In the genomic region with DNA sequence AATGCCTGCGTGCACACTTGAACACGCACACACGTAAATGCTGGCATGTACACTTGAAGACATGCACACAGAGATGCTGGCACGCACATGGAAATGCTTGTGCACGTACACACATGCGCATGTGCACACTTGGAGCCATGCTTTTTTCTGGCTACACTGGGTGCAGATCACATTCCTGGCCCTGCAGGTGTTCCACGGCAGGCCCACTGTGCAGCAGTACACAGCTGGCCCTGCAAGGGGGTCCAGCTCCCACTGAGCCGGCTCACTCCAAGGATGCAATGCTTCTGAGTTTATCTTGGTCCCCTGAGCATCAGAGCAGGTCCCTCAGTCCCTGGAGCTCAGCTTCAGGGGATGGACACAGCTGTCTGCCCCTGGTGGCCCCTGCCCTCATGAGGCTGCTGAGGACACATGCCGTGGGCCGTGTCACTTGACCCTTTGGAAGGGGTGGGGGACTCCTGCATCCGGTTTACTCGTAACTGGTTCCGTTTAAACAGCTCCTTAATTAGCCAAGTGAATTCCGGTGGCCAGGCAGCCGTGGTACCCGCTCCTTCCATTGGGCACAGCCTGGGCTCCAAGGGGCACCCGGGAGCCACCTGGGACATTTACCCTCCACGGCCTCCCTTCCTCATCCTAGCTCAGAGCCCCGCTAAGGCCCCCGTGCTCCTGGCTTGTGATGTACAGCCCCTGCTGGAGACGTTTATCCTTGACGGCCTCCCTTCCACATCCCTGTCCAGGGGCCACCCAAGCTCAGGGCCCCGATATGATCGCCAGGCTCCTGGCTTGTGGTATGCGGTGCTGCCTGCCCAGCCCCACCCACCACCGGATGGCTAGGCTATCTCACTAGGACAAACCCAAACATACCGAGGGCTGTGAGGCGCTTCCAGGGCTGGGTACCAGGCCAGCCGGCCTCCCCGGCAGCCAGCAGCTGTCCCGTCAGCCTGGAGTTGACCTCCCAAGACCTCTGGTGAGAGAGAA, we compare ENCODE assay signal across 15 cellular contexts.
"Had no signal": no experiment of that assay in that cellular context is flagged by ENCODE, and none has a peak within 500 bp of the region (broad histone marks: within the 10 kb centered on the region; RNA-seq: fewer than 3 reads in every experiment).

No MANE protein-coding gene starts in this region.

- FAIRE-seq: colon, endometrium, islet of Langerhans had no signal

- ATAC-seq: activated T-helper 17 cell treated with anti-CD3 and anti-CD28 coated beads, Interleukin-2, amount 50 U/mL, for 72 hours; gastroesophageal sphincter; left lobe of liver had no signal

- DNase-seq: activated CD4-positive, alpha-beta T cell treated with anti-CD3 and anti-CD28 coated beads, Interleukin-2, amount 50 U/mL, for 4 hours; activated T-cell treated with anti-CD3 and anti-CD28 coated beads for 4 hours; adrenal gland; stimulated activated CD4-positive, alpha-beta T cell treated with anti-CD3 and anti-CD28 coated beads, Interleukin-15, amount 100 ng/mL, for 24 hours; stimulated activated CD4-positive, alpha-beta T cell treated with anti-CD3 and anti-CD28 coated beads, Interleukin-4, amount 100 ng/mL, for 24 hours; stimulated activated naive CD4-positive, alpha-beta T cell treated with Interleukin-2 at 50 U/mL for 16 hours; substantia nigra; transverse colon had no signal

- H3K9me3 ChIP-seq: adrenal gland, gastroesophageal sphincter, transverse colon had no signal

- H3K36me3 ChIP-seq: adrenal gland, cardiac muscle cell, transverse colon had no signal

- H3K27me3 ChIP-seq: adrenal gland, cardiac muscle cell had no signal

- H3K27ac ChIP-seq: adrenal gland, cardiac muscle cell, gastroesophageal sphincter, transverse colon had no signal

- H3K4me3 ChIP-seq: adrenal gland, cardiac muscle cell, gastroesophageal sphincter, transverse colon had no signal

- H3K4me1 ChIP-seq: adrenal gland, transverse colon had no signal
